ENCODE assay signal across 13 cellular contexts in the genomic region with DNA sequence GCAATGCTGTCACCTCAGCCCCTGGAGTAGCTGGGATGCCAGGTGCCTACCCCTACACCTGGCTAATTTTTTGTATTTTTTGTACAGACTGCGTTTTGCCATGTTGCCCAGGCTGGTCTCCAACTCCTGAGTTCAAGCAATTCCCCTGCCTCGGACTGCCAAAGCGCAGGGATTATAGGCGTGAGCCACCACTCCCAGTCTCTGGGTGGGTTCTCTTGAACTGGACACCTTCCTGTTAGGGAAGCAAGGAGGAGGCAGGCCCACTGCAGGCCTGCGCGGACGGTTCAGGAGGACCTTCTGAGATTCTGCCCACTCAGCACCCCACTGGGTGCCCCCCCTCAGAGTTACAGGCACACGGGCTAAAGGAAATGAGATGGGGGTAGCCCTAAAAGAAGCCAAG.
DNase-seq lines count a peak whose midpoint lies in the region; ATAC-seq, FAIRE-seq and TF ChIP-seq lines count a peak whose summit lies in the region.
"Had no signal": no experiment of that assay in that cellular context is flagged by ENCODE, and none has a peak within 500 bp of the region (broad histone marks: within the 10 kb centered on the region; RNA-seq: fewer than 3 reads in every experiment).

No MANE protein-coding gene starts in this region.

- no peak for FAIRE-seq in K562 (lab: Jason Lieb, UNC)
- FAIRE-seq: H54 had no signal

- no peaks in the 10 kb centered on the region for H3K9me3 Mint-ChIP-seq in activated CD8-positive, alpha-beta T cell treated with anti-CD3 and anti-CD28 coated beads, Interleukin-2, amount 10 ng/mL, durations not matched to agents 7 days and 5 days (ENCODE audit: insufficient read depth)
- no peaks in the 10 kb centered on the region for H3K9me3 Mint-ChIP-seq in activated CD8-positive, alpha-beta T cell treated with anti-CD3 and anti-CD28 coated beads for 36 hours
- no peaks in the 10 kb centered on the region for H3K9me3 Mint-ChIP-seq in natural killer cell

- POLR2A ChIA-PET in activated CD8-positive, alpha-beta T cell treated with anti-CD3 and anti-CD28 coated beads, Interleukin-2, amount 10 ng/mL, durations not matched to agents 7 days and 5 days (lab: Charles Lee): interaction anchor here (2.8 kb wide), 1 partner anchor 14 kb away, joined by 7 read pairs; no protein-coding TSS in a partner anchor
- POLR2A ChIA-PET in activated CD8-positive, alpha-beta T cell treated with anti-CD3 and anti-CD28 coated beads for 36 hours (lab: Charles Lee): no interaction called here
- POLR2A ChIA-PET in K562 (lab: Yijun Ruan, JAX): interaction anchor here (1.3 kb wide), 1 partner anchor 11 kb away, joined by 5 read pairs; no protein-coding TSS in a partner anchor

- no peak overlapping the region for H3K4me3 ChIP-seq in K562
- H3K4me3 ChIP-seq: BLaER1, GM23248 had no signal

- BruUV-seq in K562 (replicated peaks; lab: Mats Ljungman, UMichigan): no TSS peak

- no peak for DNase-seq in activated CD8-positive, alpha-beta T cell treated with anti-CD3 and anti-CD28 coated beads, Interleukin-2, amount 10 ng/mL, durations not matched to agents 7 days and 5 days
- DNase-seq in activated CD8-positive, alpha-beta T cell treated with anti-CD3 and anti-CD28 coated beads for 36 hours: no peak
- DNase-seq in K562 (ENCODE audit: extremely low read depth in 1 of 4, low spot score in 3 of 4) (no peak), natural killer cell (no peak), NCI-H510A (lab: John Stamatoyannopoulos, UW) (no peak), germinal center (ENCODE audit: low spot score) (no peak)
- DNase-seq: AML-193, GM23248 had no signal

- no peaks in the 10 kb centered on the region for H3K36me3 ChIP-seq in K562 (ENCODE audit: control insufficient read depth, insufficient read depth, low read length)
- H3K36me3 ChIP-seq: BLaER1 had no signal

- no peaks in the 10 kb centered on the region for H4K20me1 ChIP-seq in K562 (replicated peaks; ENCODE audit: control insufficient read depth, insufficient read depth, low read length)
- H4K20me1 ChIP-seq: BLaER1 had no signal

- peaks cover 18 to 29% of the 10 kb centered on the region in 2 experiments for H3K4me1 ChIP-seq in K562 (replicated peaks in 1 of 2; ENCODE audit: control insufficient read depth in 2 of 2, insufficient read depth in 2 of 2, low read length in 2 of 2)

- H3K9me3 ChIP-seq in K562 (replicated peaks; ENCODE audit: control insufficient read depth, insufficient read depth, low read depth, low read length): no peaks in the 10 kb centered on the region
- H3K9me3 ChIP-seq: BLaER1 had no signal

- no peak for TF ChIP-seq CTCF in activated CD8-positive, alpha-beta T cell treated with anti-CD3 and anti-CD28 coated beads for 36 hours (IDR thresholded peaks at IDR 0.05)
- no peak for TF ChIP-seq CTCF in K562 (IDR thresholded peaks at IDR 0.05 in 2 of 3, conservative IDR thresholded peaks at IDR 0.05 in 1 of 3; ENCODE audit: insufficient read depth in 2 of 3, low read depth in 1 of 3, low read length in 3 of 3)
- TF ChIP-seq CTCF in natural killer cell (IDR thresholded peaks at IDR 0.05): no peak

- H3K4me2 ChIP-seq in K562 (ENCODE audit: insufficient read depth, low read length): no peak overlapping the region
- H3K4me2 ChIP-seq: BLaER1 had no signal

- in situ Hi-C loops in K562 (cut with MboI): no loop called here

- H3K79me2 ChIP-seq in K562 (ENCODE audit: control insufficient read depth, insufficient read depth, low read length): no peaks in the 10 kb centered on the region

- intact Hi-C loops in activated CD8-positive, alpha-beta T cell treated with anti-CD3 and anti-CD28 coated beads for 36 hours (cut with micrococcal nuclease): no loop called here
- intact Hi-C loops in K562 (cut with micrococcal nuclease) (no loop called here), natural killer cell (cut with micrococcal nuclease) (no loop called here)

- CTCF ChIA-PET in activated CD8-positive, alpha-beta T cell treated with anti-CD3 and anti-CD28 coated beads, Interleukin-2, amount 10 ng/mL, durations not matched to agents 7 days and 5 days (lab: Charles Lee): interaction anchor here (0.8 to 2.3 kb wide), 4 partner anchors 12 to 38 kb away, joined by 3 to 16 read pairs (median 4); no protein-coding TSS in a partner anchor
- CTCF ChIA-PET in activated CD8-positive, alpha-beta T cell treated with anti-CD3 and anti-CD28 coated beads for 36 hours (lab: Charles Lee): interaction anchor here (2.1 kb wide), 1 partner anchor 38 kb away, joined by 7 read pairs; no protein-coding TSS in a partner anchor
- CTCF ChIA-PET in K562 (lab: Yijun Ruan, JAX; ENCODE audit: low intra/inter-chr PET ratio): no interaction called here

- peak overlapping the region; percentile 88 for H3K27ac Mint-ChIP-seq in activated CD8-positive, alpha-beta T cell treated with anti-CD3 and anti-CD28 coated beads, Interleukin-2, amount 10 ng/mL, durations not matched to agents 7 days and 5 days
- no peak overlapping the region for H3K27ac Mint-ChIP-seq in activated CD8-positive, alpha-beta T cell treated with anti-CD3 and anti-CD28 coated beads for 36 hours
- H3K27ac Mint-ChIP-seq in natural killer cell: peak overlapping the region; percentile 95

- H3K27me3 Mint-ChIP-seq in activated CD8-positive, alpha-beta T cell treated with anti-CD3 and anti-CD28 coated beads, Interleukin-2, amount 10 ng/mL, durations not matched to agents 7 days and 5 days (ENCODE audit: low read depth): no peaks in the 10 kb centered on the region
- no peaks in the 10 kb centered on the region for H3K27me3 Mint-ChIP-seq in activated CD8-positive, alpha-beta T cell treated with anti-CD3 and anti-CD28 coated beads for 36 hours
- H3K27me3 Mint-ChIP-seq in natural killer cell (ENCODE audit: low read depth in 2 of 2): no peaks in the 10 kb centered on the region

- TF ChIP-seq POLR2A in K562 (conservative IDR thresholded peaks at IDR 0.05): no peak

- ATAC-seq in activated CD8-positive, alpha-beta T cell treated with anti-CD3 and anti-CD28 coated beads, Interleukin-2, amount 10 ng/mL, durations not matched to agents 7 days and 5 days: no peak
- no peak for ATAC-seq in activated CD8-positive, alpha-beta T cell treated with anti-CD3 and anti-CD28 coated beads for 36 hours
- no peak for ATAC-seq in K562
- ATAC-seq in natural killer cell: no peak
- ATAC-seq in HG02938 (IDR thresholded peaks at IDR 0.05; ENCODE audit: unreplicated experiment): no peak
- ATAC-seq: HCT116 had no signal

- H3K9me1 ChIP-seq in K562 (ENCODE audit: control insufficient read depth, insufficient read depth, low read length): no peaks in the 10 kb centered on the region

- peaks cover 30% of the 10 kb centered on the region for H3K4me1 Mint-ChIP-seq in activated CD8-positive, alpha-beta T cell treated with anti-CD3 and anti-CD28 coated beads, Interleukin-2, amount 10 ng/mL, durations not matched to agents 7 days and 5 days (ENCODE audit: low read depth)
- H3K4me1 Mint-ChIP-seq in activated CD8-positive, alpha-beta T cell treated with anti-CD3 and anti-CD28 coated beads for 36 hours (ENCODE audit: low read depth): peaks cover 22% of the 10 kb centered on the region
- H3K4me1 Mint-ChIP-seq in natural killer cell: peaks cover 32 to 43% of the 10 kb centered on the region in 2 donors

- 83% methylated on average over 6 of the region's 8 CpGs for WGBS in K562 (ENCODE audit: insufficient coverage, low coverage, missing lambda C conversion rate)

- H3K4me3 Mint-ChIP-seq in activated CD8-positive, alpha-beta T cell treated with anti-CD3 and anti-CD28 coated beads, Interleukin-2, amount 10 ng/mL, durations not matched to agents 7 days and 5 days: no peak overlapping the region
- no peak overlapping the region for H3K4me3 Mint-ChIP-seq in activated CD8-positive, alpha-beta T cell treated with anti-CD3 and anti-CD28 coated beads for 36 hours
- H3K4me3 Mint-ChIP-seq in natural killer cell: no peak overlapping the region

- H3K9ac ChIP-seq in K562 (ENCODE audit: insufficient read depth in 1 of 2, low read depth in 2 of 2, low read length in 2 of 2): 0 out of 4 replicates have a peak overlapping the region, but pooled peaks of 1 of the 2 experiments have one; percentile 4
- H3K9ac ChIP-seq: BLaER1, GM23248 had no signal

- no peak overlapping the region for H3K27ac ChIP-seq in K562 (ENCODE audit: extremely low read depth, low read depth, low read length)
- H3K27ac ChIP-seq: 22Rv1, BLaER1, GM23248 had no signal

- H3K36me3 Mint-ChIP-seq in activated CD8-positive, alpha-beta T cell treated with anti-CD3 and anti-CD28 coated beads, Interleukin-2, amount 10 ng/mL, durations not matched to agents 7 days and 5 days (ENCODE audit: low read depth): no peaks in the 10 kb centered on the region
- H3K36me3 Mint-ChIP-seq in activated CD8-positive, alpha-beta T cell treated with anti-CD3 and anti-CD28 coated beads for 36 hours (ENCODE audit: low read depth): no peaks in the 10 kb centered on the region
- H3K36me3 Mint-ChIP-seq in natural killer cell: no peaks in the 10 kb centered on the region

- TF ChIP-seq EP300 in K562 (IDR thresholded peaks at IDR 0.05; ENCODE audit: low read length): no peak

- no peak overlapping the region for H2AFZ ChIP-seq in K562 (ENCODE audit: low read depth, low read length)
- H2AFZ ChIP-seq: GM23248 had no signal

- TF ChIP-seq RAD21 in K562 (CRISPR knock-in tag; conservative IDR thresholded peaks at IDR 0.05 in 1 of 2, IDR thresholded peaks at IDR 0.05 in 1 of 2): no peak

- H3K27me3 ChIP-seq in K562 (ENCODE audit: control insufficient read depth in 2 of 2, insufficient read depth in 2 of 2, low read length in 2 of 2): no peaks in the 10 kb centered on the region
- H3K27me3 ChIP-seq: BLaER1 had no signal

TF ChIP-seq in K562, 482 proteins besides CTCF, POLR2A, EP300 and RAD21:
- TF ChIP-seq ZNF316 (IDR thresholded peaks at IDR 0.05) (peak; percentile 39), ZNF263 (CRISPR knock-in tag; IDR thresholded peaks at IDR 0.05; ENCODE audit: borderline replicate concordance) (no peak)
